ENCODE assay signal across 14 cellular contexts in the genomic region with DNA sequence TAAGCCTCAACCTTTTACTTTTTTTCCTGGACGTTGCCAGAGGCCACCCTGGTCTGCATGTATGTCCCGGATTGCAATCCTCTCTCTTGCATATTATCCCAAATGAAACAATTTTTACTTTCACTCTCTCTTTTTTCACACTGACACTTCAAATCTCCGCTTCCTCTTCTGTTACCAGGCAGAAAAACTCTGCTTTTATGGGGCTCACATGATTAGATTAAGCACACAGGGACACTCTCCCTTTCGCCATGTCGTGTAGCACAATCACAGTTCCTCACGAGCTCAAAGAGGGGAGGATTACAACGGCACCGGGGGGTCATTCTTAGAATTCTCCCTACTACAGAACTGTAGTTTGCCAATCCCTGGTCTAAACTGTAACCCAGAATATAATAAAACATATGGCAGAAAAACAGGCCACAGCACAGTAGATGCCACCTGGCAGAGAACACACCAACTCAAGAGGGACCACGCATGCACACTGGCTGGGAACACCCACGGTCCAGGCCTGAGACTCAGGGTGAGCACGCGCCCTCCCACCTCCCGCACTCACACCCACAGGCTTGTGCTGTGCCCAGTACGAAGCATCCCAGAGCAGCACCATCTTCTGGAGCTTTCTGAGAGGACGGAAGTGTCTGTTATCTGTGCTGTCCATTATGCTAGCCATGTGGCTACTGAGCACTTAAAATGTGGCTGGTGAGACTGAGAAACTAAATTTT.
"Had no signal": no experiment of that assay in that cellular context is flagged by ENCODE, and none has a peak within 500 bp of the region (broad histone marks: within the 10 kb centered on the region; RNA-seq: fewer than 3 reads in every experiment).

No MANE protein-coding gene starts in this region.

- H3K4me3 Mint-ChIP-seq: activated CD4-positive, alpha-beta T cell treated with anti-CD3 and anti-CD28 coated beads, Interleukin-2, amount 10 ng/mL, durations not matched to agents 7 days and 5 days; activated naive CD4-positive, alpha-beta T cell treated with anti-CD3 and anti-CD28 coated beads, Interleukin-2, amount 50 U/mL, for 24 hours; central memory CD8-positive, alpha-beta T cell; natural killer cell treated with Interleukin-12 subunit alpha and Interleukin-12 subunit beta and Interleukin-15 and Interleukin-18, amount 100 ng/mL, for 72 hours had no signal

- ATAC-seq: body of pancreas; natural killer cell treated with Interleukin-12 subunit alpha and Interleukin-12 subunit beta and Interleukin-15 and Interleukin-18, amount 100 ng/mL, for 72 hours had no signal

- DNase-seq: activated CD4-positive, alpha-beta T cell treated with anti-CD3 and anti-CD28 coated beads, Interleukin-2, amount 10 ng/mL, durations not matched to agents 7 days and 5 days; activated CD8-positive, alpha-beta memory T cell treated with anti-CD3 and anti-CD28 coated beads for 24 hours; amniotic stem cell; body of pancreas; cortex of kidney; effector memory CD4-positive, alpha-beta T cell; kidney; T-helper 1 cell; uterus had no signal

- H3K27ac Mint-ChIP-seq: activated CD4-positive, alpha-beta T cell treated with anti-CD3 and anti-CD28 coated beads, Interleukin-2, amount 10 ng/mL, durations not matched to agents 7 days and 5 days; activated naive CD4-positive, alpha-beta T cell treated with anti-CD3 and anti-CD28 coated beads, Interleukin-2, amount 50 U/mL, for 24 hours; natural killer cell treated with Interleukin-12 subunit alpha and Interleukin-12 subunit beta and Interleukin-15 and Interleukin-18, amount 100 ng/mL, for 72 hours had no signal

- H3K36me3 Mint-ChIP-seq: natural killer cell treated with Interleukin-12 subunit alpha and Interleukin-12 subunit beta and Interleukin-15 and Interleukin-18, amount 100 ng/mL, for 72 hours had no signal

- H3K27me3 Mint-ChIP-seq: activated CD4-positive, alpha-beta T cell treated with anti-CD3 and anti-CD28 coated beads, Interleukin-2, amount 10 ng/mL, durations not matched to agents 7 days and 5 days; activated naive CD4-positive, alpha-beta T cell treated with anti-CD3 and anti-CD28 coated beads, Interleukin-2, amount 50 U/mL, for 24 hours; central memory CD8-positive, alpha-beta T cell; natural killer cell treated with Interleukin-12 subunit alpha and Interleukin-12 subunit beta and Interleukin-15 and Interleukin-18, amount 100 ng/mL, for 72 hours had no signal

- H3K4me3 ChIP-seq: body of pancreas, skin epidermis, uterus had no signal

- H3K4me1 Mint-ChIP-seq: activated CD4-positive, alpha-beta T cell treated with anti-CD3 and anti-CD28 coated beads, Interleukin-2, amount 10 ng/mL, durations not matched to agents 7 days and 5 days; activated naive CD4-positive, alpha-beta T cell treated with anti-CD3 and anti-CD28 coated beads, Interleukin-2, amount 50 U/mL, for 24 hours; central memory CD8-positive, alpha-beta T cell had no signal

- H3K9me3 ChIP-seq: body of pancreas, uterus had no signal

- H3K36me3 ChIP-seq: uterus had no signal

- H3K4me1 ChIP-seq: body of pancreas, uterus had no signal

- H3K27ac ChIP-seq: body of pancreas, epithelial cell of prostate, uterus had no signal

- H3K27me3 ChIP-seq: body of pancreas, uterus had no signal

- H3K9me3 Mint-ChIP-seq: activated naive CD4-positive, alpha-beta T cell treated with anti-CD3 and anti-CD28 coated beads, Interleukin-2, amount 50 U/mL, for 24 hours; natural killer cell treated with Interleukin-12 subunit alpha and Interleukin-12 subunit beta and Interleukin-15 and Interleukin-18, amount 100 ng/mL, for 72 hours had no signal
